ENCODE assay signal across 22 cellular contexts in genomic region chr6:6930223-6930880, GRCh38.
DNase-seq lines count a peak whose midpoint lies in the region; ATAC-seq, FAIRE-seq and TF ChIP-seq lines count a peak whose summit lies in the region.
"Had no signal": no experiment of that assay in that cellular context is flagged by ENCODE, and none has a peak within 500 bp of the region (broad histone marks: within the 10 kb centered on the region; RNA-seq: fewer than 3 reads in every experiment).

No MANE protein-coding gene starts in this region.

- H3K14ac ChIP-seq in mesenchymal stem cell (ENCODE audit: low read length in 2 of 2): no peak overlapping the region

- peak overlapping the region; percentile 74 for H3K27ac Mint-ChIP-seq in stimulated activated memory B cell treated with anti-CD40 and anti-IgM and Interleukin-4, amounts not matched to agents 10 μg/mL and 1 μg/mL and 100 μg/mL, for 72 hours
- H3K27ac Mint-ChIP-seq: CD4-positive, alpha-beta memory T cell had no signal

- H3K18ac ChIP-seq in mesenchymal stem cell (ENCODE audit: low read depth in 1 of 2, low read length in 2 of 2): peak overlapping the region in 1 of 2 experiments; percentile 28

- H3K4me2 ChIP-seq in K562 (ENCODE audit: insufficient read depth, low read length) (no peak overlapping the region), mesenchymal stem cell (ENCODE audit: low read length, poor library complexity, severe bottlenecking) (no peak overlapping the region)

- H3K79me1 ChIP-seq in mesenchymal stem cell (replicated peaks; ENCODE audit: low read length, poor library complexity, severe bottlenecking): no peaks in the 10 kb centered on the region

- no peak for TF ChIP-seq RAD21 in K562 (CRISPR knock-in tag; conservative IDR thresholded peaks at IDR 0.05 in 1 of 2, IDR thresholded peaks at IDR 0.05 in 1 of 2)

- no peaks in the 10 kb centered on the region for H3K9me3 ChIP-seq in K562 (replicated peaks; ENCODE audit: control insufficient read depth, insufficient read depth, low read depth, low read length)
- H3K9me3 ChIP-seq in mesenchymal stem cell (ENCODE audit: control insufficient read depth, low read length): no peaks in the 10 kb centered on the region
- H3K9me3 ChIP-seq in tibial artery: no peaks in the 10 kb centered on the region
- H3K9me3 ChIP-seq: BLaER1 had no signal

- peaks cover 48% of the 10 kb centered on the region for H3K4me1 Mint-ChIP-seq in stimulated activated memory B cell treated with anti-CD40 and anti-IgM and Interleukin-4, amounts not matched to agents 10 μg/mL and 1 μg/mL and 100 μg/mL, for 72 hours
- H3K4me1 Mint-ChIP-seq: CD4-positive, alpha-beta memory T cell had no signal

- H3K27ac ChIP-seq in K562 (ENCODE audit: extremely low read depth, low read depth, low read length): no peak overlapping the region
- H3K27ac ChIP-seq in mesenchymal stem cell (ENCODE audit: low read length, poor library complexity, severe bottlenecking): no peak overlapping the region
- H3K27ac ChIP-seq in tibial artery: no peak overlapping the region

- no peak overlapping the region for H3K23ac ChIP-seq in mesenchymal stem cell (ENCODE audit: low read length in 2 of 2)

- in situ Hi-C loops in K562 (cut with MboI): no loop called here

- H3K4ac ChIP-seq in mesenchymal stem cell (ENCODE audit: low read depth in 1 of 2, low read length in 2 of 2): no peak overlapping the region

- H3K79me2 ChIP-seq in K562 (ENCODE audit: control insufficient read depth, insufficient read depth, low read length): no peaks in the 10 kb centered on the region

- no peak overlapping the region for H4K91ac ChIP-seq in mesenchymal stem cell (ENCODE audit: low read length)

- no peak overlapping the region for H2AK5ac ChIP-seq in mesenchymal stem cell (ENCODE audit: low read length, severe bottlenecking)

- no peak overlapping the region for H2BK120ac ChIP-seq in mesenchymal stem cell (ENCODE audit: low read depth, low read length)

- peaks cover 36% of the 10 kb centered on the region for H3K27me3 Mint-ChIP-seq in stimulated activated memory B cell treated with anti-CD40 and anti-IgM and Interleukin-4, amounts not matched to agents 10 μg/mL and 1 μg/mL and 100 μg/mL, for 72 hours

- H3K36me3 ChIP-seq in K562 (ENCODE audit: control insufficient read depth, insufficient read depth, low read length): no peaks in the 10 kb centered on the region
- H3K36me3 ChIP-seq in mesenchymal stem cell (ENCODE audit: control insufficient read depth in 1 of 2, insufficient read depth in 2 of 2, low read depth in 1 of 2, low read length in 2 of 2): no peaks in the 10 kb centered on the region
- H3K36me3 ChIP-seq in tibial artery: no peaks in the 10 kb centered on the region
- H3K36me3 ChIP-seq: BLaER1 had no signal

- intact Hi-C loops in K562 (cut with micrococcal nuclease) (no loop called here), tibial artery (cut with DNase I; ENCODE audit: low total_unique reads) (no loop called here)

- TF ChIP-seq POLR2A in K562 (conservative IDR thresholded peaks at IDR 0.05): no peak

- H3K4me1 ChIP-seq in K562 (replicated peaks in 1 of 2; ENCODE audit: control insufficient read depth in 2 of 2, insufficient read depth in 2 of 2, low read length in 2 of 2): peaks cover 8 to 27% of the 10 kb centered on the region in 2 experiments
- peaks cover 3% of the 10 kb centered on the region for H3K4me1 ChIP-seq in mesenchymal stem cell (ENCODE audit: control insufficient read depth, insufficient read depth, low read depth, low read length)
- no peaks in the 10 kb centered on the region for H3K4me1 ChIP-seq in tibial artery

- DNase-seq in HuH-7.5 (ENCODE audit: low spot score) (peak; percentile 33), K562 (ENCODE audit: extremely low read depth in 1 of 4, low spot score in 3 of 4) (no peak), mesenchymal stem cell (peak; percentile 24), RPMI8226 (no peak), tibial artery (no peak)
- DNase-seq: CD4-positive, alpha-beta memory T cell; DMS53; IMR-90; Karpas-422; NCI-H1048; NCI-H2081; NCI-H510A; NCI-H748 treated with DMSO at 0.1 percent for 48 hours; NK-92 treated with Interleukin-12 subunit alpha and Interleukin-12 subunit beta, amount 100 ng/mL, for 24 hours; SIG-M5 had no signal

- H2BK15ac ChIP-seq in mesenchymal stem cell (ENCODE audit: low read depth, poor library complexity, severe bottlenecking): no peak overlapping the region

- peak overlapping the region; percentile 87 for H2AFZ ChIP-seq in K562 (ENCODE audit: low read depth, low read length)
- no peak overlapping the region for H2AFZ ChIP-seq in mesenchymal stem cell (ENCODE audit: low read depth, low read length)

- no peak for TF ChIP-seq EP300 in K562 (IDR thresholded peaks at IDR 0.05; ENCODE audit: low read length)

- no peaks in the 10 kb centered on the region for H4K20me1 ChIP-seq in K562 (replicated peaks; ENCODE audit: control insufficient read depth, insufficient read depth, low read length)
- H4K20me1 ChIP-seq: BLaER1 had no signal

- H3K9me1 ChIP-seq in K562 (ENCODE audit: control insufficient read depth, insufficient read depth, low read length): no peaks in the 10 kb centered on the region

- BruUV-seq in K562 (replicated peaks; lab: Mats Ljungman, UMichigan): no TSS peak

- H4K8ac ChIP-seq in mesenchymal stem cell (ENCODE audit: low read length): no peak overlapping the region

- no peak for ATAC-seq in K562
- no peak for ATAC-seq in stimulated activated memory B cell treated with anti-CD40 and anti-IgM and Interleukin-4, amounts not matched to agents 10 μg/mL and 1 μg/mL and 100 μg/mL, for 72 hours
- no peak for ATAC-seq in HG03159 (IDR thresholded peaks at IDR 0.05; ENCODE audit: unreplicated experiment)
- ATAC-seq in HG03135 (IDR thresholded peaks at IDR 0.05; ENCODE audit: unreplicated experiment): no peak
- ATAC-seq: SK-N-SH treated with all-trans-retinoic acid at 6 μM for 48 hours had no signal

- no peaks in the 10 kb centered on the region for H3K36me3 Mint-ChIP-seq in stimulated activated memory B cell treated with anti-CD40 and anti-IgM and Interleukin-4, amounts not matched to agents 10 μg/mL and 1 μg/mL and 100 μg/mL, for 72 hours
- H3K36me3 Mint-ChIP-seq: CD4-positive, alpha-beta memory T cell had no signal

- no peak for TF ChIP-seq CTCF in K562 (IDR thresholded peaks at IDR 0.05 in 2 of 3, conservative IDR thresholded peaks at IDR 0.05 in 1 of 3; ENCODE audit: insufficient read depth in 2 of 3, low read depth in 1 of 3, low read length in 3 of 3)
- TF ChIP-seq CTCF in tibial artery (IDR thresholded peaks at IDR 0.05): no peak

- CTCF ChIA-PET in K562 (lab: Yijun Ruan, JAX; ENCODE audit: low intra/inter-chr PET ratio): no interaction called here

- 64% methylated on average over 9 of the region's 9 CpGs for WGBS in K562 (ENCODE audit: insufficient coverage, low coverage, missing lambda C conversion rate)
- 56% methylated on average over 9 of the region's 9 CpGs for WGBS in mesenchymal stem cell

- no peak for FAIRE-seq in K562 (lab: Jason Lieb, UNC)
- FAIRE-seq: H1, RCC 7860 had no signal

- no peaks in the 10 kb centered on the region for H3K27me3 ChIP-seq in K562 (ENCODE audit: control insufficient read depth in 2 of 2, insufficient read depth in 2 of 2, low read length in 2 of 2)
- H3K27me3 ChIP-seq in mesenchymal stem cell (ENCODE audit: control insufficient read depth in 1 of 2, insufficient read depth in 1 of 2, low read length in 2 of 2): peaks cover 0 to 5% of the 10 kb centered on the region in 2 experiments
- H3K27me3 ChIP-seq in tibial artery: peaks cover 0 to 10% of the 10 kb centered on the region in 2 donors
- H3K27me3 ChIP-seq: BLaER1 had no signal

- H3K4me3 Mint-ChIP-seq in stimulated activated memory B cell treated with anti-CD40 and anti-IgM and Interleukin-4, amounts not matched to agents 10 μg/mL and 1 μg/mL and 100 μg/mL, for 72 hours: no peak overlapping the region

- no peak overlapping the region for H3K9ac ChIP-seq in K562 (ENCODE audit: insufficient read depth in 1 of 2, low read depth in 2 of 2, low read length in 2 of 2)
- H3K9ac ChIP-seq in mesenchymal stem cell (ENCODE audit: low read length): no peak overlapping the region
- H3K9ac ChIP-seq: BLaER1 had no signal

- no peaks in the 10 kb centered on the region for H3K9me3 Mint-ChIP-seq in stimulated activated memory B cell treated with anti-CD40 and anti-IgM and Interleukin-4, amounts not matched to agents 10 μg/mL and 1 μg/mL and 100 μg/mL, for 72 hours
- H3K9me3 Mint-ChIP-seq: CD4-positive, alpha-beta memory T cell had no signal

- no peak overlapping the region for H2BK12ac ChIP-seq in mesenchymal stem cell (ENCODE audit: low read length in 2 of 2)

- no peak overlapping the region for H2BK5ac ChIP-seq in mesenchymal stem cell (ENCODE audit: low read depth, low read length, poor library complexity, severe bottlenecking)

- POLR2A ChIA-PET in K562 (lab: Yijun Ruan, JAX): interaction anchor here (0.6 to 1.4 kb wide), 2 partner anchors 11 to 17 kb away, joined by 3 to 5 read pairs; no protein-coding TSS in a partner anchor

- H3K4me3 ChIP-seq in K562 (no peak overlapping the region), mesenchymal stem cell (ENCODE audit: insufficient read depth in 1 of 2, low read depth in 1 of 2, low read length in 2 of 2) (no peak overlapping the region), tibial artery (no peak overlapping the region)
- H3K4me3 ChIP-seq: BLaER1 had no signal

TF ChIP-seq in K562, 482 proteins besides CTCF, POLR2A, EP300 and RAD21 (continues in another document):
- no peak for TF ChIP-seq DIDO1 (tag; IDR thresholded peaks at IDR 0.05; ENCODE audit: low read depth)
- no peak for TF ChIP-seq COPS2 (conservative IDR thresholded peaks at IDR 0.05)
- no peak for TF ChIP-seq POLR2G (IDR thresholded peaks at IDR 0.05; ENCODE audit: low read depth, low read length)
- no peak for TF ChIP-seq SNIP1 (IDR thresholded peaks at IDR 0.05; ENCODE audit: low read depth)
- no peak for TF ChIP-seq ZNF12 (CRISPR knock-in tag; IDR thresholded peaks at IDR 0.05)
- no peak for TF ChIP-seq RNF2 (IDR thresholded peaks at IDR 0.05)
- no peak for TF ChIP-seq NR3C1 (CRISPR knock-in tag; IDR thresholded peaks at IDR 0.05)
- TF ChIP-seq, protein P1, sequence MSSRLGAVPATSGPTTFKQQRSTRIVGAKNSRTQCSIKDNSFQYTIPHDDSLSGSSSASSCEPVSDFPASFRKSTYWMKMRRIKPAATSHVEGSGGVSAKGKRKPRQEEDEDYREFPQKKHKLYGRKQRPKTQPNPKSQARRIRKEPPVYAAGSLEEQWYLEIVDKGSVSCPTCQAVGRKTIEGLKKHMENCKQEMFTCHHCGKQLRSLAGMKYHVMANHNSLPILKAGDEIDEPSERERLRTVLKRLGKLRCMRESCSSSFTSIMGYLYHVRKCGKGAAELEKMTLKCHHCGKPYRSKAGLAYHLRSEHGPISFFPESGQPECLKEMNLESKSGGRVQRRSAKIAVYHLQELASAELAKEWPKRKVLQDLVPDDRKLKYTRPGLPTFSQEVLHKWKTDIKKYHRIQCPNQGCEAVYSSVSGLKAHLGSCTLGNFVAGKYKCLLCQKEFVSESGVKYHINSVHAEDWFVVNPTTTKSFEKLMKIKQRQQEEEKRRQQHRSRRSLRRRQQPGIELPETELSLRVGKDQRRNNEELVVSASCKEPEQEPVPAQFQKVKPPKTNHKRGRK (tag; IDR thresholded peaks at IDR 0.05): no peak
- no peak for TF ChIP-seq TFAM (CRISPR knock-in tag; conservative IDR thresholded peaks at IDR 0.05)

Comparison
In these comparisons a context has a peak if more than half of its experiments do, and no peak if none do; other contexts are left out.
1. DNase-seq: peak in HuH-7.5 (single experiment) and mesenchymal stem cell (single experiment); none in K562 (0 of 4), RPMI8226 (single experiment) and tibial artery (0 of 2).